ENCODE assay signal across 9 cellular contexts in genomic region chr3:66822059-66823009, GRCh38.
A peak's percentile ranks its signal among the peaks of the same experiment; 100 is the strongest.
DNase-seq lines count a peak whose midpoint lies in the region; ATAC-seq and TF ChIP-seq lines count a peak whose summit lies in the region.
"Had no signal": no experiment of that assay in that cellular context is flagged by ENCODE, and none has a peak within 500 bp of the region (broad histone marks: within the 10 kb centered on the region; RNA-seq: fewer than 3 reads in every experiment).

No MANE protein-coding gene starts in this region.

- no peak overlapping the region for H3K9ac ChIP-seq in PC-3 (ENCODE audit: low read length)

- CTCF ChIA-PET in CD4-positive, alpha-beta T cell (lab: Charles Lee): interaction anchor here (0.6 to 2.1 kb wide), 21 partner anchors 10 to 617 kb away, joined by 3 to 26 read pairs (median 3); no protein-coding TSS in a partner anchor
- CTCF ChIA-PET in PC-3 (lab: Charles Lee): no interaction called here

- no peak overlapping the region for H3K4me3 Mint-ChIP-seq in CD4-positive, alpha-beta T cell
- no peak overlapping the region for H3K4me3 Mint-ChIP-seq in activated T-helper 1 cell treated with anti-CD3 and anti-CD28 coated beads, Interleukin-12 subunit alpha, Interleukin-12 subunit beta, Interleukin-2, Interleukin-4 antibody, amounts not matched to agents 30 ng/mL and 10 ng/mL and 1 ng/mL, durations not matched to agents 14 hours and 24 hours and 36 hours
- H3K4me3 Mint-ChIP-seq: T-helper 1 cell treated with Interleukin-12 subunit alpha and Interleukin-12 subunit beta and Interleukin-4 antibody, amounts not matched to agents 30 μg/mL and 1 μg/mL, for 36 hours had no signal

- ATAC-seq in CD4-positive, alpha-beta T cell (ENCODE audit: poor library complexity): peak; percentile 76
- ATAC-seq in GM19043 (IDR thresholded peaks at IDR 0.05; ENCODE audit: low read depth, unreplicated experiment) (peak; percentile 89), HG03280 (IDR thresholded peaks at IDR 0.05; ENCODE audit: unreplicated experiment) (peak; percentile 87), PC-3 (peak; percentile 68; the same call in 1 of the 2 replicates), psoas muscle (peak; percentile 83 to 95 (median 88))

- H3K27ac ChIP-seq in CD4-positive, alpha-beta T cell (ENCODE audit: low read depth, low read length): no peak overlapping the region
- H3K27ac ChIP-seq in PC-3 (ENCODE audit: low read length): no peak overlapping the region
- no peak overlapping the region for H3K27ac ChIP-seq in psoas muscle

- intact Hi-C loops in CD4-positive, alpha-beta T cell (cut with DNase I, micrococcal nuclease): loop anchor here in 1 of 2 experiments (1.0 kb wide), 1 partner anchor 568 kb away; no protein-coding TSS in a partner anchor
- intact Hi-C loops in PC-3 (cut with micrococcal nuclease) (loop anchor here (2.0 kb wide), 1 partner anchor 568 kb away; no protein-coding TSS in a partner anchor), psoas muscle (cut with DNase I) (loop anchor here (5.0 kb wide), 3 partner anchors 415 to 570 kb away; no protein-coding TSS in a partner anchor)
- intact Hi-C loops in activated T-helper 1 cell treated with anti-CD3 and anti-CD28 coated beads, Interleukin-12 subunit alpha, Interleukin-12 subunit beta, Interleukin-2, Interleukin-4 antibody, amounts not matched to agents 30 ng/mL and 10 ng/mL and 1 ng/mL, durations not matched to agents 14 hours and 24 hours and 36 hours (cut with micrococcal nuclease): loop anchor here (1.0 kb wide), 2 partner anchors 546 to 568 kb away; no protein-coding TSS in a partner anchor

- no peaks in the 10 kb centered on the region for H3K36me3 Mint-ChIP-seq in CD4-positive, alpha-beta T cell (ENCODE audit: low read depth)
- H3K36me3 Mint-ChIP-seq in activated T-helper 1 cell treated with anti-CD3 and anti-CD28 coated beads, Interleukin-12 subunit alpha, Interleukin-12 subunit beta, Interleukin-2, Interleukin-4 antibody, amounts not matched to agents 30 ng/mL and 10 ng/mL and 1 ng/mL, durations not matched to agents 14 hours and 24 hours and 36 hours (ENCODE audit: low read depth): no peaks in the 10 kb centered on the region

- H3K4me1 ChIP-seq in PC-3 (ENCODE audit: insufficient read depth, low read length) (no peaks in the 10 kb centered on the region), psoas muscle (no peaks in the 10 kb centered on the region)

- DNase-seq in CD4-positive, alpha-beta T cell: peak; percentile 44 to 64 (median 58)
- peak; percentile 69 for DNase-seq in PC-3
- peak; percentile 50 for DNase-seq in activated T-helper 1 cell treated with anti-CD3 and anti-CD28 coated beads, Interleukin-12 subunit alpha, Interleukin-12 subunit beta, Interleukin-2, Interleukin-4 antibody, amounts not matched to agents 30 ng/mL and 10 ng/mL and 1 ng/mL, durations not matched to agents 14 hours and 24 hours and 36 hours (ENCODE audit: low spot score)
- peak; percentile 62 for DNase-seq in germinal center (ENCODE audit: low spot score)
- peak; percentile 22 to 66 for DNase-seq in psoas muscle
- DNase-seq in MV-4-11 (lab: John Stamatoyannopoulos, UW): no peak

- no peaks in the 10 kb centered on the region for H3K79me2 ChIP-seq in PC-3 (ENCODE audit: low read length)

- POLR2A ChIA-PET in CD4-positive, alpha-beta T cell (lab: Charles Lee): interaction anchor here (0.7 kb wide), 1 partner anchor 568 kb away, joined by 4 read pairs; no protein-coding TSS in a partner anchor
- POLR2A ChIA-PET in PC-3 (lab: Charles Lee; ENCODE audit: unreplicated experiment): interaction anchor here (0.6 kb wide), 1 partner anchor 419 kb away, joined by 27 read pairs; no protein-coding TSS in a partner anchor

- no peaks in the 10 kb centered on the region for H3K4me1 Mint-ChIP-seq in CD4-positive, alpha-beta T cell (ENCODE audit: low read depth)
- H3K4me1 Mint-ChIP-seq in activated T-helper 1 cell treated with anti-CD3 and anti-CD28 coated beads, Interleukin-12 subunit alpha, Interleukin-12 subunit beta, Interleukin-2, Interleukin-4 antibody, amounts not matched to agents 30 ng/mL and 10 ng/mL and 1 ng/mL, durations not matched to agents 14 hours and 24 hours and 36 hours (ENCODE audit: low read depth): no peaks in the 10 kb centered on the region

- H3K27ac Mint-ChIP-seq in CD4-positive, alpha-beta T cell: no peak overlapping the region
- no peak overlapping the region for H3K27ac Mint-ChIP-seq in activated T-helper 1 cell treated with anti-CD3 and anti-CD28 coated beads, Interleukin-12 subunit alpha, Interleukin-12 subunit beta, Interleukin-2, Interleukin-4 antibody, amounts not matched to agents 30 ng/mL and 10 ng/mL and 1 ng/mL, durations not matched to agents 14 hours and 24 hours and 36 hours
- H3K27ac Mint-ChIP-seq: T-helper 1 cell treated with Interleukin-12 subunit alpha and Interleukin-12 subunit beta and Interleukin-4 antibody, amounts not matched to agents 30 μg/mL and 1 μg/mL, for 36 hours had no signal

- H3K9me3 Mint-ChIP-seq in CD4-positive, alpha-beta T cell: no peaks in the 10 kb centered on the region
- no peaks in the 10 kb centered on the region for H3K9me3 Mint-ChIP-seq in activated T-helper 1 cell treated with anti-CD3 and anti-CD28 coated beads, Interleukin-12 subunit alpha, Interleukin-12 subunit beta, Interleukin-2, Interleukin-4 antibody, amounts not matched to agents 30 ng/mL and 10 ng/mL and 1 ng/mL, durations not matched to agents 14 hours and 24 hours and 36 hours
- H3K9me3 Mint-ChIP-seq: T-helper 1 cell treated with Interleukin-12 subunit alpha and Interleukin-12 subunit beta and Interleukin-4 antibody, amounts not matched to agents 30 μg/mL and 1 μg/mL, for 36 hours had no signal

- H3K9me3 ChIP-seq in CD4-positive, alpha-beta T cell (ENCODE audit: control insufficient read depth, low read length): no peaks in the 10 kb centered on the region
- H3K9me3 ChIP-seq in PC-3 (ENCODE audit: low read length): no peaks in the 10 kb centered on the region
- no peaks in the 10 kb centered on the region for H3K9me3 ChIP-seq in psoas muscle

- peaks cover 14% of the 10 kb centered on the region for H3K27me3 Mint-ChIP-seq in CD4-positive, alpha-beta T cell
- H3K27me3 Mint-ChIP-seq in activated T-helper 1 cell treated with anti-CD3 and anti-CD28 coated beads, Interleukin-12 subunit alpha, Interleukin-12 subunit beta, Interleukin-2, Interleukin-4 antibody, amounts not matched to agents 30 ng/mL and 10 ng/mL and 1 ng/mL, durations not matched to agents 14 hours and 24 hours and 36 hours (ENCODE audit: insufficient read depth): peaks cover 7% of the 10 kb centered on the region

- 71 to 81% (median 73%) methylated on average over 13 of the region's 13 CpGs for WGBS in psoas muscle, 3 donors

- no peaks in the 10 kb centered on the region for H3K9me2 ChIP-seq in PC-3 (replicated peaks; ENCODE audit: low read length)

- TF ChIP-seq CTCF in CD4-positive, alpha-beta T cell (IDR thresholded peaks at IDR 0.05): peak; percentile 74
- TF ChIP-seq CTCF in PC-3 (conservative IDR thresholded peaks at IDR 0.05; ENCODE audit: low read depth, low read length) (peak; percentile 63), psoas muscle (IDR thresholded peaks at IDR 0.05) (peak; percentile 77)

- no peak overlapping the region for H3K4me2 ChIP-seq in PC-3 (ENCODE audit: low read length)

- H3K36me3 ChIP-seq in PC-3 (ENCODE audit: low read depth, low read length): no peaks in the 10 kb centered on the region
- no peaks in the 10 kb centered on the region for H3K36me3 ChIP-seq in psoas muscle (ENCODE audit: insufficient read depth in 1 of 2, low read depth in 1 of 2)

- H4K20me1 ChIP-seq in PC-3 (ENCODE audit: low read length): no peaks in the 10 kb centered on the region

- no peaks in the 10 kb centered on the region for H3K27me3 ChIP-seq in CD4-positive, alpha-beta T cell (ENCODE audit: control insufficient read depth, insufficient read depth, low read length)
- no peaks in the 10 kb centered on the region for H3K27me3 ChIP-seq in PC-3 (ENCODE audit: low read length)
- no peaks in the 10 kb centered on the region for H3K27me3 ChIP-seq in psoas muscle (ENCODE audit: insufficient read depth in 3 of 3, low read length in 2 of 3)

- H3K4me3 ChIP-seq in PC-3 (ENCODE audit: low read length) (no peak overlapping the region), psoas muscle (no peak overlapping the region)

- BruUV-seq in PC-3 (replicated peaks; lab: Mats Ljungman, UMichigan): no TSS peak

- no peak overlapping the region for H2AFZ ChIP-seq in PC-3 (ENCODE audit: low read length)

- H3F3A ChIP-seq in PC-3 (ENCODE audit: low read length, unreplicated experiment): no peaks in the 10 kb centered on the region
